Comparison of ENCODE assay signal across 1 cellular context in the genomic region with DNA sequence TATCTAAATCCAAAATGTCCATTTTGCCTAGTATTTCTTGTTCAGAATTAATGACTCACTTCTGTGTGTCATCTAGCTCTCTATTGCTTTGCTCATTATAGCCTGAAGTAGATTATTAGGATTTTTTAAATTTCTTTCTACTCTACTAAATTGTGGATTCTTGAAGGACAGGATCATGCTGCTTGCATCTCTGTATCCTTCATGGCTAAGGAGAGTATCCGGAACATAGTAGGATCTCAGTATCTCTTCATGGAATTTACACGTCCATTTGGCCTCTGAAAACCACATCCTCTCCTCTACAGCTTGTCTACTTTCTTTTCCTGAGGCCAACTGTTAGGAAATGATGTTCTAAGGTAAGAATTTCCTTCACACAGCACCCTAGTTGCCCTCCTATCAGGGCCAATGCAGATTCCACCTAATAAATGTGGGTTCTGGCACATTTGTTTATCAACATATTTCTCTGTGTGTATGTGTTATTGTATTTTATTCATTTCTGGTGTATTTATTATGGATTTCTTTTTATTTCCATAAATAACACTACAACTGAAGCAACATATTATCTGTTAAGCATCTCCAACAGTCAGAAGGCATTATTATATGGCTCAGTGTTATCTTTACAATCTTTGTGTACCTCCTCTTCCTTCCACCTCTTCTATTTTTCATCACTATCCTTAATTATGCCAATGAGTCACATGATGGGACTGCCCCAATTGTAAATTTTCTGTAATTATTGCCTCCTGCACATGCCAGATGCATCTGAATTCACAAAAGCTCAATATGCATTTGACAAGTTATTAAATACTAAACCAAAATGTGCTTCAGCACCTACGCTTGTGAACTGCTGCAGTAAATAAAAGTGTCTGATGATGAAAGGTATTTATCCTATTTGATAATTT.
TF ChIP-seq lines count a peak whose summit lies in the region.

No MANE protein-coding gene starts in this region.

TF ChIP-seq in IMR-90, 13 proteins besides CTCF, POLR2A, EP300 and RAD21 (continued from another document):
- TF ChIP-seq USF2 (IDR thresholded peaks at IDR 0.05; ENCODE audit: low read depth, low read length) (peak; percentile 60; the same call in 1 of the 2 replicates), MXI1 (IDR thresholded peaks at IDR 0.05; ENCODE audit: borderline replicate concordance, low read depth, low read length) (no peak)
